Comparison of ENCODE assay signal across 1 cellular context in the genomic region with DNA sequence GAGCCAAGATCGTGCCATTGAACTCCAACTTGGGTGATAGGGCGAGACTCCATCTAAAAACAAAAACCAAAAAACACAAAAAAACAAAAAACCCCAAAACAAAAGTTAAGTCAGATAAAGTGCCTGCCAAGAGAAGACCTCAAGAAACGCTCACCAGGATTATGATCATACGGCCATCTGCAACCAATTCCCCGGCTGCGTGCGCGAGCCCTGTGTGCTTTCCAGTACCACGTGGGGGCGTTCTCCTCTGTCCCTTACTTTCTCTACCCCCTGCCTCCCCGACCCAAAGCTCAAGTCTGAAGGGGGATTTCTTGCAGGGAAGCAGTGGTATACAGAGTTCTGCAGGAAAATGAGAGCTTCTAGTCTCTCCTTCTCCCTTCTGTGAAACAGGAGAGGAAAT.
TF ChIP-seq lines count a peak whose summit lies in the region.

No MANE protein-coding gene starts in this region.

TF ChIP-seq in K562, 482 proteins besides CTCF, POLR2A, EP300 and RAD21:
- TF ChIP-seq SMC3 (conservative IDR thresholded peaks at IDR 0.05; ENCODE audit: insufficient read depth, low read depth, low read length), result peak; percentile 73
- no peak for TF ChIP-seq ZEB2 (IDR thresholded peaks at IDR 0.05)
- no peak for TF ChIP-seq ZBTB2 (IDR thresholded peaks at IDR 0.05)
- TF ChIP-seq ZNF395 (CRISPR knock-in tag; IDR thresholded peaks at IDR 0.05), result no peak
- peak; percentile 40; the same call in 1 of the 2 replicates for TF ChIP-seq MYC (IDR thresholded peaks at IDR 0.05; ENCODE audit: low read depth, low read length)
- no peak for TF ChIP-seq MYC (CRISPR knock-in tag; IDR thresholded peaks at IDR 0.05; ENCODE audit: borderline replicate concordance, low read depth)
- peak; percentile 91 for TF ChIP-seq ZNF766 (CRISPR knock-in tag; conservative IDR thresholded peaks at IDR 0.05)
- 0 out of 2 replicates have a peak, but pooled peaks have one; percentile 56 for TF ChIP-seq EHMT2 (IDR thresholded peaks at IDR 0.05)
- TF ChIP-seq DNMT1 (IDR thresholded peaks at IDR 0.05), result no peak
- TF ChIP-seq, protein P1, sequence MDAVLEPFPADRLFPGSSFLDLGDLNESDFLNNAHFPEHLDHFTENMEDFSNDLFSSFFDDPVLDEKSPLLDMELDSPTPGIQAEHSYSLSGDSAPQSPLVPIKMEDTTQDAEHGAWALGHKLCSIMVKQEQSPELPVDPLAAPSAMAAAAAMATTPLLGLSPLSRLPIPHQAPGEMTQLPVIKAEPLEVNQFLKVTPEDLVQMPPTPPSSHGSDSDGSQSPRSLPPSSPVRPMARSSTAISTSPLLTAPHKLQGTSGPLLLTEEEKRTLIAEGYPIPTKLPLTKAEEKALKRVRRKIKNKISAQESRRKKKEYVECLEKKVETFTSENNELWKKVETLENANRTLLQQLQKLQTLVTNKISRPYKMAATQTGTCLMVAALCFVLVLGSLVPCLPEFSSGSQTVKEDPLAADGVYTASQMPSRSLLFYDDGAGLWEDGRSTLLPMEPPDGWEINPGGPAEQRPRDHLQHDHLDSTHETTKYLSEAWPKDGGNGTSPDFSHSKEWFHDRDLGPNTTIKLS (IDR thresholded peaks at IDR 0.05; ENCODE audit: borderline replicate concordance, low read depth), result no peak
- 0 out of 2 replicates have a peak, but pooled peaks have one; percentile 14 for TF ChIP-seq USF2 (CRISPR knock-in tag; IDR thresholded peaks at IDR 0.05)
- peak; percentile 66; the same call in 1 of the 2 replicates for TF ChIP-seq MIER1 (IDR thresholded peaks at IDR 0.05; ENCODE audit: low read depth)
- TF ChIP-seq E2F6 (IDR thresholded peaks at IDR 0.05; ENCODE audit: borderline replicate concordance in 1 of 2, extremely low read depth in 1 of 2, insufficient read depth in 1 of 2, insufficient read length in 1 of 2, low read depth in 1 of 2, low read length in 1 of 2, poor library complexity in 1 of 2, severe bottlenecking in 1 of 2), result peak in 1 of 2 experiments; percentile 51
- peak; percentile 13 to 15; a peak in 1 of 4 replicates for TF ChIP-seq NRF1 (conservative IDR thresholded peaks at IDR 0.05 in 1 of 2, IDR thresholded peaks at IDR 0.05 in 1 of 2)
- TF ChIP-seq, protein P2, sequence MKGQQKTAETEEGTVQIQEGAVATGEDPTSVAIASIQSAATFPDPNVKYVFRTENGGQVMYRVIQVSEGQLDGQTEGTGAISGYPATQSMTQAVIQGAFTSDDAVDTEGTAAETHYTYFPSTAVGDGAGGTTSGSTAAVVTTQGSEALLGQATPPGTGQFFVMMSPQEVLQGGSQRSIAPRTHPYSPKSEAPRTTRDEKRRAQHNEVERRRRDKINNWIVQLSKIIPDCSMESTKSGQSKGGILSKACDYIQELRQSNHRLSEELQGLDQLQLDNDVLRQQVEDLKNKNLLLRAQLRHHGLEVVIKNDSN (CRISPR knock-in tag; IDR thresholded peaks at IDR 0.05), result peak; percentile 55; the same call in 1 of the 2 replicates
- TF ChIP-seq DEAF1 (CRISPR knock-in tag; IDR thresholded peaks at IDR 0.05), result 0 out of 2 replicates have a peak, but pooled peaks have one; percentile 23
- peak; percentile 58 for TF ChIP-seq CTCFL (IDR thresholded peaks at IDR 0.05; ENCODE audit: borderline replicate concordance, insufficient read depth, low read depth, low read length, poor library complexity, severe bottlenecking)
